22 cellular contexts compared by ENCODE assay signal in genomic region chrX:152245231-152245630, GRCh38.
DNase-seq lines count a peak whose midpoint lies in the region; ATAC-seq, FAIRE-seq and TF ChIP-seq lines count a peak whose summit lies in the region.
"Had no signal": no experiment of that assay in that cellular context is flagged by ENCODE, and none has a peak within 500 bp of the region (broad histone marks: within the 10 kb centered on the region; RNA-seq: fewer than 3 reads in every experiment).

No MANE protein-coding gene starts in this region.

- CTCF ChIA-PET in naive thymus-derived CD4-positive, alpha-beta T cell (lab: Charles Lee) = no interaction called here

- no peaks in the 10 kb centered on the region for H3K9me3 ChIP-seq in naive thymus-derived CD4-positive, alpha-beta T cell (ENCODE audit: control insufficient read depth in 2 of 3, low read length in 3 of 3)
- H3K9me3 ChIP-seq: Caco-2 had no signal

- H3K9me3 Mint-ChIP-seq in naive thymus-derived CD4-positive, alpha-beta T cell = peaks cover 0 to 8% (median 0%) of the 10 kb centered on the region in 11 donors
- no peaks in the 10 kb centered on the region for H3K9me3 Mint-ChIP-seq in activated naive CD4-positive, alpha-beta T cell treated with anti-CD3 and anti-CD28 coated beads, Interleukin-2, amount 50 U/mL, for 72 hours
- H3K9me3 Mint-ChIP-seq: CD4-positive, CD25-positive, alpha-beta regulatory T cell had no signal

- ATAC-seq in SK-N-SH treated with all-trans-retinoic acid at 6 μM for 48 hours (peak; percentile 48; the same call in 2 of the 3 replicates), HG03039 (IDR thresholded peaks at IDR 0.05; ENCODE audit: unreplicated experiment) (no peak)
- ATAC-seq in naive thymus-derived CD4-positive, alpha-beta T cell = no peak
- ATAC-seq in activated naive CD4-positive, alpha-beta T cell treated with anti-CD3 and anti-CD28 coated beads, Interleukin-2, amount 50 U/mL, for 72 hours = no peak
- ATAC-seq: Right ventricle myocardium inferior had no signal

- no peaks in the 10 kb centered on the region for H3K36me3 ChIP-seq in naive thymus-derived CD4-positive, alpha-beta T cell (ENCODE audit: control insufficient read depth in 2 of 3, insufficient read depth in 3 of 3, low read length in 3 of 3)

- POLR2A ChIA-PET in naive thymus-derived CD4-positive, alpha-beta T cell (lab: Charles Lee) = no interaction called here

- FAIRE-seq in HTR-8/SVneo (lab: Jason Lieb, UNC) = no peak
- FAIRE-seq: G401.6, GM18507, H1 had no signal

- H3K4me1 ChIP-seq in naive thymus-derived CD4-positive, alpha-beta T cell (ENCODE audit: control insufficient read depth in 2 of 2, insufficient read depth in 2 of 2, low read length in 2 of 2) = no peaks in the 10 kb centered on the region
- H3K4me1 ChIP-seq: Caco-2 had no signal

- peaks cover 0 to 4% (median 0%) of the 10 kb centered on the region in 5 donors for H3K27me3 Mint-ChIP-seq in naive thymus-derived CD4-positive, alpha-beta T cell
- H3K27me3 Mint-ChIP-seq: B cell; CD4-positive, CD25-positive, alpha-beta regulatory T cell had no signal

- DNase-seq in EL = peak; percentile 2
- DNase-seq in HTR-8/SVneo (ENCODE audit: insufficient read length, low spot score) = peak; percentile 0
- peak; percentile 44 for DNase-seq in islet precursor cell
- DNase-seq in naive thymus-derived CD4-positive, alpha-beta T cell = no peak
- DNase-seq in activated naive CD4-positive, alpha-beta T cell treated with anti-CD3 and anti-CD28 coated beads, Interleukin-2, amount 50 U/mL, for 72 hours (ENCODE audit: low spot score in 2 of 2) = no peak
- DNase-seq: Caco-2; CD4-positive, CD25-positive, alpha-beta regulatory T cell; MV-4-11; NCI-H1417; NCI-H1930; NCI-H2171; NCI-H446; NCI-H748 treated with DMSO at 0.1 percent for 48 hours; T-helper 1 cell had no signal

- no peaks in the 10 kb centered on the region for H3K4me1 Mint-ChIP-seq in naive thymus-derived CD4-positive, alpha-beta T cell
- H3K4me1 Mint-ChIP-seq: B cell; CD4-positive, CD25-positive, alpha-beta regulatory T cell had no signal

- H3K4me3 ChIP-seq in naive thymus-derived CD4-positive, alpha-beta T cell (ENCODE audit: low read length) = no peak overlapping the region
- H3K4me3 ChIP-seq: SK-N-MC had no signal

- H3K27ac Mint-ChIP-seq in naive thymus-derived CD4-positive, alpha-beta T cell = no peak overlapping the region
- no peak overlapping the region for H3K27ac Mint-ChIP-seq in activated naive CD4-positive, alpha-beta T cell treated with anti-CD3 and anti-CD28 coated beads, Interleukin-2, amount 50 U/mL, for 72 hours
- H3K27ac Mint-ChIP-seq: B cell; CD4-positive, CD25-positive, alpha-beta regulatory T cell had no signal

- no peaks in the 10 kb centered on the region for H3K27me3 ChIP-seq in naive thymus-derived CD4-positive, alpha-beta T cell (ENCODE audit: control insufficient read depth in 2 of 2, insufficient read depth in 2 of 2, low read length in 2 of 2)

- intact Hi-C loops in naive thymus-derived CD4-positive, alpha-beta T cell (cut with micrococcal nuclease) = no loop called here

- no peak overlapping the region for H3K4me3 Mint-ChIP-seq in naive thymus-derived CD4-positive, alpha-beta T cell
- H3K4me3 Mint-ChIP-seq: B cell; CD4-positive, CD25-positive, alpha-beta regulatory T cell had no signal

- H3K27ac ChIP-seq in naive thymus-derived CD4-positive, alpha-beta T cell (ENCODE audit: low read depth, low read length) = no peak overlapping the region
- H3K27ac ChIP-seq: SK-N-MC had no signal

- H3K36me3 Mint-ChIP-seq in naive thymus-derived CD4-positive, alpha-beta T cell = no peaks in the 10 kb centered on the region
- H3K36me3 Mint-ChIP-seq in activated naive CD4-positive, alpha-beta T cell treated with anti-CD3 and anti-CD28 coated beads, Interleukin-2, amount 50 U/mL, for 72 hours = no peaks in the 10 kb centered on the region
- H3K36me3 Mint-ChIP-seq: CD4-positive, CD25-positive, alpha-beta regulatory T cell had no signal

TF ChIP-seq in SK-N-SH treated with all-trans-retinoic acid at 6 μM for 48 hours, 23 proteins besides CTCF, POLR2A, EP300 and RAD21:
- no peak for TF ChIP-seq TSHZ2 (CRISPR knock-in tag; IDR thresholded peaks at IDR 0.05)
- no peak for TF ChIP-seq ZC3H10 (CRISPR knock-in tag; IDR thresholded peaks at IDR 0.05)
- no peak for TF ChIP-seq ZNF8 (CRISPR knock-in tag; IDR thresholded peaks at IDR 0.05)
- TF ChIP-seq ARNTL (CRISPR knock-in tag; IDR thresholded peaks at IDR 0.05; ENCODE audit: borderline replicate concordance, low read depth) = no peak
- TF ChIP-seq ISL1 (CRISPR knock-in tag; IDR thresholded peaks at IDR 0.05) = no peak
- no peak for TF ChIP-seq PPARA (CRISPR knock-in tag; IDR thresholded peaks at IDR 0.05; ENCODE audit: borderline replicate concordance)
- TF ChIP-seq CSRNP3 (CRISPR knock-in tag; IDR thresholded peaks at IDR 0.05) = no peak
- TF ChIP-seq OSR1 (CRISPR knock-in tag; IDR thresholded peaks at IDR 0.05) = no peak
- TF ChIP-seq CSDC2 (CRISPR knock-in tag; IDR thresholded peaks at IDR 0.05) = no peak
- no peak for TF ChIP-seq TCF4 (CRISPR knock-in tag; IDR thresholded peaks at IDR 0.05; ENCODE audit: borderline replicate concordance)
TF ChIP-seq in SK-N-SH treated with all-trans-retinoic acid at 6 μM for 48 hours: peak in this region for 0.

Comparison
In these comparisons a context has a peak if more than half of its experiments do, and no peak if none do; other contexts are left out.
1. DNase-seq: peak in EL (single experiment), HTR-8/SVneo (single experiment) and islet precursor cell (single experiment); none in naive thymus-derived CD4-positive, alpha-beta T cell (0 of 9) and activated naive CD4-positive, alpha-beta T cell treated with anti-CD3 and anti-CD28 coated beads, Interleukin-2, amount 50 U/mL, for 72 hours (0 of 2).